16 cellular contexts compared by ENCODE assay signal in the genomic region with DNA sequence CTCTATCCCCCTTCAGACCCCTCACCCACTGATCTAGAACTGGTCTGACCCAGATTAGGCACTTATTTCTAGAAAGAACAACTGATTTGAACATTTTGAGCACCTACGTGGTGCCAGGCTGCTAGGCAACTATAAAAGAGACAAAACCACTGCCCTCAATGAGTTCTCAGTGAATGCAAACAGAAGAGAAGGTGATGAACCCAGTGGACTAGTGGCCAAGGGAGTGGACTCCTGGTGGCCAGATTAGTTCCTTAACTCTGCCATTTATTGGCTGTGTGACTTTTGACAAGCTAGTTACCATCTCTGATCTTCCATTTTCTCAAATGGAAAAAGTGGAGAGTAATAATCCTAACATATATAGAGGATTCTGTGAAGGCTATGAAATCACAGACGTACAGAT.
DNase-seq lines count a peak whose midpoint lies in the region; ATAC-seq, FAIRE-seq and TF ChIP-seq lines count a peak whose summit lies in the region.
"Had no signal": no experiment of that assay in that cellular context is flagged by ENCODE, and none has a peak within 500 bp of the region (broad histone marks: within the 10 kb centered on the region; RNA-seq: fewer than 3 reads in every experiment).

No MANE protein-coding gene starts in this region.

- TF ChIP-seq CTCF in MCF 10A (IDR thresholded peaks at IDR 0.05; ENCODE audit: unreplicated experiment) = no peak
- TF ChIP-seq CTCF in breast epithelium (IDR thresholded peaks at IDR 0.05) = no peak
- TF ChIP-seq CTCF in H1 (IDR thresholded peaks at IDR 0.05; ENCODE audit: control extremely low read depth in 1 of 3, insufficient read depth in 1 of 3, low read depth in 1 of 3, low read length in 3 of 3) = no peak
- TF ChIP-seq CTCF in right lobe of liver (IDR thresholded peaks at IDR 0.05) = peak in 2 of 4 donors; percentile 8 to 22

- H3K27ac ChIP-seq in breast epithelium (no peak overlapping the region), H1 (ENCODE audit: low read depth, low read length) (no peak overlapping the region), right lobe of liver (peak overlapping the region; percentile 73 to 85 (median 82)), substantia nigra (ENCODE audit: low read depth, low read length, poor library complexity, severe bottlenecking) (no peak overlapping the region)
- H3K27ac ChIP-seq: 22Rv1 had no signal

- no peak overlapping the region for H2BK120ac ChIP-seq in H1 (replicated peaks; ENCODE audit: low read depth, low read length)

- DNase-seq in MCF 10A (ENCODE audit: unreplicated experiment) (no peak), breast epithelium (ENCODE audit: low spot score in 2 of 2) (no peak), H1 (ENCODE audit: low read depth in 1 of 2, low spot score in 2 of 2) (no peak), right lobe of liver (no peak), T-helper 2 cell (no peak), cortex of kidney (lab: John Stamatoyannopoulos, UW) (no peak), substantia nigra (lab: John Stamatoyannopoulos, UW) (no peak)
- DNase-seq: C1 segment of cervical spinal cord; CD4-positive, alpha-beta T cell; DMS79 had no signal

- no peak overlapping the region for H2BK20ac ChIP-seq in H1 (ENCODE audit: low read length)

- WGBS in H1 (ENCODE audit: extremely low coverage in 1 of 2, insufficient coverage in 1 of 2, insufficient read length in 1 of 2, insufficient replicate concordance in 2 of 2, low coverage in 1 of 2, low lambda C conversion rate in 2 of 2, missing lambda C conversion rate in 1 of 2), 2 experiments = 95% methylated on average over 2 of the region's 2 CpGs; no CpG with 5 or more reads in 1 of the 2 experiments
- WGBS in right lobe of liver (ENCODE audit: insufficient coverage, low coverage, low lambda C conversion rate, missing lambda C conversion rate) = 42% methylated on average over 2 of the region's 2 CpGs

- BruUV-seq in MCF 10A (replicated peaks; lab: Mats Ljungman, UMichigan) = no TSS peak

- no peaks in the 10 kb centered on the region for H3K9me3 Mint-ChIP-seq in MCF 10A (ENCODE audit: unreplicated experiment)
- H3K9me3 Mint-ChIP-seq: CD4-positive, alpha-beta T cell had no signal

- H3K79me1 ChIP-seq in H1 (ENCODE audit: low read depth, low read length) = no peaks in the 10 kb centered on the region

- no peaks in the 10 kb centered on the region for H3K4me1 ChIP-seq in breast epithelium
- peaks cover 0 to 4% (median 0%) of the 10 kb centered on the region in 4 experiments; a peak in 3 of 7 replicates for H3K4me1 ChIP-seq in H1 (replicated peaks in 1 of 4; ENCODE audit: control insufficient read depth in 3 of 4, insufficient read depth in 4 of 4, low read length in 3 of 4)
- H3K4me1 ChIP-seq in right lobe of liver = peaks cover 0 to 39% (median 12%) of the 10 kb centered on the region in 4 donors

- H2BK12ac ChIP-seq in H1 (ENCODE audit: low read depth, low read length) = no peak overlapping the region

- no peak overlapping the region for H4K91ac ChIP-seq in H1 (replicated peaks; ENCODE audit: insufficient read length, low read length)

- H4K5ac ChIP-seq in H1 (ENCODE audit: insufficient read length, low read depth, low read length) = no peak overlapping the region

- H3K4me3 ChIP-seq in breast epithelium (no peak overlapping the region), H1 (ENCODE audit: extremely low read depth in 1 of 4, insufficient read depth in 2 of 4, low read depth in 3 of 4, low read length in 4 of 4) (no peak overlapping the region), right lobe of liver (no peak overlapping the region)
- H3K4me3 ChIP-seq: GM12878 had no signal

- no peak for TF ChIP-seq EP300 in H1 (IDR thresholded peaks at IDR 0.05; ENCODE audit: borderline replicate concordance in 1 of 2, low read depth in 2 of 2, low read length in 2 of 2)

- no peak overlapping the region for H2AK5ac ChIP-seq in H1 (ENCODE audit: low read depth, low read length)

- TF ChIP-seq POLR2A in breast epithelium (IDR thresholded peaks at IDR 0.05) = no peak
- TF ChIP-seq POLR2A in H1 (IDR thresholded peaks at IDR 0.05; ENCODE audit: control extremely low read depth in 1 of 2, low read depth in 2 of 2, low read length in 2 of 2) = no peak
- TF ChIP-seq POLR2A in right lobe of liver (IDR thresholded peaks at IDR 0.05) = no peak

- FAIRE-seq in H1 (lab: Jason Lieb, UNC) = no peak
- FAIRE-seq: GM12878, GM18507, H54 had no signal

- H3K27me3 ChIP-seq in breast epithelium (peaks cover 0 to 11% of the 10 kb centered on the region in 2 donors), H1 (replicated peaks in 1 of 4; ENCODE audit: control insufficient read depth in 3 of 4, extremely low read depth in 1 of 4, insufficient read depth in 3 of 4, low read length in 3 of 4) (no peaks in the 10 kb centered on the region), right lobe of liver (no peaks in the 10 kb centered on the region)

- no peak overlapping the region for H3K14ac ChIP-seq in H1 (ENCODE audit: insufficient read length)

- H2AFZ ChIP-seq in H1 (ENCODE audit: low read length) = no peak overlapping the region

- H3K23ac ChIP-seq in H1 (ENCODE audit: insufficient read length) = no peak overlapping the region

- POLR2A ChIA-PET in MCF 10A (lab: Yijun Ruan, JAX) (interaction anchor here (0.5 kb wide), 1 partner anchor 56 kb away, joined by 3 read pairs; no protein-coding TSS in a partner anchor), H1 (lab: Charles Lee; ENCODE audit: partially characterized antibody) (no interaction called here)

- no peaks in the 10 kb centered on the region for H3K36me3 Mint-ChIP-seq in MCF 10A (ENCODE audit: insufficient read depth, unreplicated experiment)
- H3K36me3 Mint-ChIP-seq: IgD-negative memory B cell had no signal

- no peaks in the 10 kb centered on the region for H3K23me2 ChIP-seq in H1 (ENCODE audit: low read depth, low read length)

- no peaks in the 10 kb centered on the region for H4K20me1 ChIP-seq in H1 (replicated peaks in 1 of 2; ENCODE audit: control insufficient read depth in 1 of 2, insufficient read depth in 2 of 2, low read length in 2 of 2)

- no peak overlapping the region for H3K4me3 Mint-ChIP-seq in MCF 10A (ENCODE audit: unreplicated experiment)
- H3K4me3 Mint-ChIP-seq: B cell; CD4-positive, alpha-beta T cell; IgD-negative memory B cell had no signal

- H3K4ac ChIP-seq in H1 (replicated peaks; ENCODE audit: insufficient read length, low read depth, low read length) = no peak overlapping the region

- peak overlapping the region; percentile 94 for H3K27ac Mint-ChIP-seq in MCF 10A (ENCODE audit: low read depth, unreplicated experiment)
- H3K27ac Mint-ChIP-seq: B cell; CD4-positive, alpha-beta T cell; IgD-negative memory B cell had no signal

- no peaks in the 10 kb centered on the region for H3K27me3 Mint-ChIP-seq in MCF 10A (ENCODE audit: insufficient read depth, unreplicated experiment)
- H3K27me3 Mint-ChIP-seq: B cell; CD4-positive, alpha-beta T cell; IgD-negative memory B cell had no signal

- H3K79me2 ChIP-seq in H1 (ENCODE audit: control insufficient read depth in 1 of 2, insufficient read depth in 2 of 2, low read length in 2 of 2) = no peaks in the 10 kb centered on the region

- peak overlapping the region; percentile 20; the same call in 1 of the 2 replicates for H2BK15ac ChIP-seq in H1 (ENCODE audit: low read length)

- H3K18ac ChIP-seq in H1 (ENCODE audit: extremely low read depth, low read length) = no peak overlapping the region

- H3K9ac ChIP-seq in H1 (replicated peaks in 1 of 4; ENCODE audit: extremely low read depth in 1 of 4, low read depth in 3 of 4, low read length in 3 of 4) = no peak overlapping the region

- intact Hi-C loops in MCF 10A (cut with micrococcal nuclease) (no loop called here), breast epithelium (cut with DNase I; ENCODE audit: low total_unique reads) (no loop called here), right lobe of liver (cut with DNase I) (no loop called here)

- H3K4me1 Mint-ChIP-seq in MCF 10A (ENCODE audit: insufficient read depth, unreplicated experiment) = peaks cover 42% of the 10 kb centered on the region
- H3K4me1 Mint-ChIP-seq: B cell, IgD-negative memory B cell had no signal

- CTCF ChIA-PET in MCF 10A (lab: Yijun Ruan, JAX) (interaction anchor here (0.7 kb wide), 2 partner anchors 9 to 38 kb away, joined by 3 read pairs; no protein-coding TSS in a partner anchor), H1 (lab: Charles Lee; ENCODE audit: partially characterized antibody) (interaction anchor here (0.9 to 1.3 kb wide), 3 partner anchors 34 to 73 kb away, joined by 3 to 4 read pairs (median 3); no protein-coding TSS in a partner anchor)

- no peak for TF ChIP-seq RAD21 in H1 (IDR thresholded peaks at IDR 0.05 in 1 of 2, conservative IDR thresholded peaks at IDR 0.05 in 1 of 2; ENCODE audit: low read depth in 2 of 2, low read length in 2 of 2)

- no peak overlapping the region for H2BK5ac ChIP-seq in H1 (ENCODE audit: low read depth, low read length)

- no peaks in the 10 kb centered on the region for H3K9me3 ChIP-seq in breast epithelium
- no peaks in the 10 kb centered on the region for H3K9me3 ChIP-seq in H1 (ENCODE audit: insufficient read depth in 2 of 2, low read depth in 1 of 2, low read length in 1 of 2)
- no peaks in the 10 kb centered on the region for H3K9me3 ChIP-seq in right lobe of liver

- no peak overlapping the region for H3K56ac ChIP-seq in H1 (replicated peaks; ENCODE audit: insufficient read length, low read depth, low read length)

- peak; percentile 32 to 65 (median 60) for ATAC-seq in right lobe of liver
- ATAC-seq: GM12878 had no signal

- no peak overlapping the region for H4K8ac ChIP-seq in H1 (ENCODE audit: extremely low read depth, insufficient read depth, low read length)

- no peak overlapping the region for H3K4me2 ChIP-seq in H1 (ENCODE audit: insufficient read depth in 1 of 2, low read depth in 2 of 2, low read length in 2 of 2)

- H3K36me3 ChIP-seq in breast epithelium (no peaks in the 10 kb centered on the region), H1 (ENCODE audit: control insufficient read depth in 2 of 4, insufficient read depth in 4 of 4, low read length in 3 of 4) (no peaks in the 10 kb centered on the region), right lobe of liver (no peaks in the 10 kb centered on the region)

TF ChIP-seq in H1, 55 proteins besides CTCF, POLR2A, EP300 and RAD21 (continues in another document):
- TF ChIP-seq RNF2 (IDR thresholded peaks at IDR 0.05; ENCODE audit: borderline replicate concordance, low read depth, low read length, missing control alignments, poor library complexity, severe bottlenecking) = no peak
- no peak for TF ChIP-seq TEAD4 (IDR thresholded peaks at IDR 0.05; ENCODE audit: low read depth, low read length)
- TF ChIP-seq FOSL1 (IDR thresholded peaks at IDR 0.05; ENCODE audit: insufficient read depth, low read depth, low read length) = no peak
- no peak for TF ChIP-seq KDM4A (IDR thresholded peaks at IDR 0.05; ENCODE audit: low read depth, low read length, severe bottlenecking)
- no peak for TF ChIP-seq TAF1 (IDR thresholded peaks at IDR 0.05; ENCODE audit: low read depth, low read length)
- TF ChIP-seq PHF8 (conservative IDR thresholded peaks at IDR 0.05; ENCODE audit: low read depth, low read length) = no peak
- no peak for TF ChIP-seq CHD2 (IDR thresholded peaks at IDR 0.05; ENCODE audit: low read length)
- no peak for TF ChIP-seq CBX5 (IDR thresholded peaks at IDR 0.05; ENCODE audit: low read depth, low read length)
- TF ChIP-seq POLR2AphosphoS5 (IDR thresholded peaks at IDR 0.05; ENCODE audit: low read depth, low read length) = no peak
- TF ChIP-seq HDAC6 (IDR thresholded peaks at IDR 0.05; ENCODE audit: low read depth, low read length) = no peak

Comparison
In these comparisons a context has a peak if more than half of its experiments do, and no peak if none do; other contexts are left out.
1. H3K27ac ChIP-seq: peak in right lobe of liver (3 of 3); none in breast epithelium (0 of 2), H1 (single experiment) and substantia nigra (single experiment).